In genomic region chrX:31237189-31237588, GRCh38 we compare ENCODE assay signal across 16 cellular contexts.
DNase-seq lines count a peak whose midpoint lies in the region; ATAC-seq and TF ChIP-seq lines count a peak whose summit lies in the region.
"Had no signal": no experiment of that assay in that cellular context is flagged by ENCODE, and none has a peak within 500 bp of the region (broad histone marks: within the 10 kb centered on the region; RNA-seq: fewer than 3 reads in every experiment).

No MANE protein-coding gene starts in this region.

- H3K4me3 ChIP-seq in SU-DHL-6 (ENCODE audit: insufficient read depth, low read length, poor library complexity, severe bottlenecking) (peak overlapping the region; percentile 22), lower leg skin (ENCODE audit: low read depth, poor library complexity, severe bottlenecking) (no peak overlapping the region)
- H3K4me3 ChIP-seq: SJSA1 had no signal

- H3K9ac ChIP-seq in SU-DHL-6 (ENCODE audit: low read length): peak overlapping the region; percentile 41

- DNase-seq in NCI-H146 (lab: John Stamatoyannopoulos, UW) (no peak), lower leg skin (ENCODE audit: low spot score in 2 of 2) (no peak), NCI-H1105 treated with DMSO at 0.1 percent for 48 hours (lab: John Stamatoyannopoulos, UW) (no peak), SIG-M5 (lab: John Stamatoyannopoulos, UW) (no peak)
- DNase-seq: activated CD8-positive, alpha-beta memory T cell treated with anti-CD3 and anti-CD28 coated beads, Interleukin-2, amount 50 U/mL, for 48 hours; DMS153; H9; NCI-H1105; NCI-H526; WERI-Rb-1 had no signal

- peaks cover 45% of the 10 kb centered on the region for H3F3A ChIP-seq in SU-DHL-6 (ENCODE audit: insufficient read depth)

- H3K36me3 ChIP-seq in SU-DHL-6 (ENCODE audit: low read length): no peaks in the 10 kb centered on the region
- H3K36me3 ChIP-seq: SJSA1, WERI-Rb-1 had no signal

- no peak overlapping the region for H2AFZ ChIP-seq in SU-DHL-6 (ENCODE audit: low read depth, low read length, severe bottlenecking)

- no peaks in the 10 kb centered on the region for H3K27me3 ChIP-seq in SU-DHL-6 (ENCODE audit: low read length)
- H3K27me3 ChIP-seq: SJSA1 had no signal

- intact Hi-C loops in lower leg skin (cut with DNase I; ENCODE audit: low total_unique reads): no loop called here

- H3K9me2 ChIP-seq in SU-DHL-6 (replicated peaks; ENCODE audit: insufficient read depth, low read length): no peaks in the 10 kb centered on the region

- H3K9me3 ChIP-seq in SU-DHL-6 (ENCODE audit: insufficient read depth, low read length): no peaks in the 10 kb centered on the region
- H3K9me3 ChIP-seq: SJSA1 had no signal

- TF ChIP-seq CTCF in SU-DHL-6 (IDR thresholded peaks at IDR 0.05; ENCODE audit: insufficient read depth, low read length, poor library complexity, severe bottlenecking): no peak
- TF ChIP-seq CTCF in lower leg skin (IDR thresholded peaks at IDR 0.05): no peak

- peaks cover 42% of the 10 kb centered on the region for H3K79me2 ChIP-seq in SU-DHL-6 (ENCODE audit: insufficient read depth, low read length)

- H3K27ac ChIP-seq in SU-DHL-6 (ENCODE audit: low read depth, low read length): peak overlapping the region; percentile 99
- H3K27ac ChIP-seq: SJSA1, WERI-Rb-1 had no signal

- H4K20me1 ChIP-seq in SU-DHL-6 (ENCODE audit: low read depth, low read length): no peaks in the 10 kb centered on the region

- peak overlapping the region; percentile 72 for H3K4me2 ChIP-seq in SU-DHL-6 (ENCODE audit: low read depth, low read length, poor library complexity, severe bottlenecking)

- no peak for TF ChIP-seq POLR2A in lower leg skin (IDR thresholded peaks at IDR 0.05)

- 71 to 77% methylated on average over 1 of the region's 1 CpG for WGBS in lower leg skin, 2 donors

- ATAC-seq in GM18519 (IDR thresholded peaks at IDR 0.05; ENCODE audit: low FRiP score, unreplicated experiment) (peak; percentile 50), GM21423 (IDR thresholded peaks at IDR 0.05; ENCODE audit: unreplicated experiment) (peak; percentile 51), HG03108 (IDR thresholded peaks at IDR 0.05; ENCODE audit: unreplicated experiment) (peak; percentile 50)
- ATAC-seq: HepG2 had no signal
